16 cellular contexts compared by ENCODE assay signal in the genomic region with DNA sequence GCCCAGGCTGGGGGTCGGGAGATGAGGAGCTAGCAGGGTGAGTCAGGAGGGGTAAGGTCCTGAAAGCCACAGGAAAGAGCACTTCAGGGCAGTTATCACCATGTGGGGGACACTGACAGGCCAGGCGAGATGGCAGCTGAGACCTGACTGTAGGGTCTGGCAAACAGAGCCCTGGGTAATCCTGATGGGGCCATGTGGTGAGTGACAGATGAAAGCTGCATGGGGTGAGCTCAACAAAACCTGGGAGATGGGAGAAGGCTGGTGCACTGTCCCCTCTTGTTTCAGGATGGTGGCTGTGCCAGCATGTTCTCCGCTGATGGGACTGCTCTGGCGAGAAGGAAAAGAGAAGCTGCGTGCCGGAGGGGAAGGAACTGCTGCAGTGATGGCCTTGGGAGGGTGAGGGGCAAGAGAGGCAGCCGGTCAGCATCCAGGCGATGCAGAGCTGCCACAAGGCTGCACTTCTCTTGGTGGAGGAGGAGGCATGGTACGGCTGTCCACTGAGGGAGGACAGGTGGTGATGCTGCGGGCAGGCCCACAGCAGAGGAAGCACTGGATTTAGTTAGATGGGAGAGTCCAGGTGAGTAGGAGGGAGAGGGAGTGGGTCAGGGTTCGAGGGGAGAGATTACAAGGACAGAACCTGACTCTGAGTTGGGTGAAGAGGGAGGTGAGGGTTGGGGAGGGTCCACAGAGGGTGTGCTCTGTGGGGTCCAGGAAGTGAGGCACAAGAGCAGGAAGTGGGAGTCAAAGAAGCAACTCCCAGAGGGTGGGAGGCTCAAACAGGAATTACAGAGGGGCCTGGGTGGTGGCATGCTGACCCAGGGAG. TPM values are rescaled to one million over a fixed set of nuclear protein-coding genes. Genes with fewer than 3 reads are reported as not detected.
DNase-seq lines count a peak whose midpoint lies in the region; ATAC-seq and TF ChIP-seq lines count a peak whose summit lies in the region.
"Had no signal": no experiment of that assay in that cellular context is flagged by ENCODE, and none has a peak within 500 bp of the region (broad histone marks: within the 10 kb centered on the region; RNA-seq: fewer than 3 reads in every experiment).

No MANE protein-coding gene starts in this region.

- no peak for DNase-seq in activated naive CD4-positive, alpha-beta T cell treated with anti-CD3 and anti-CD28 coated beads, Interleukin-2, amount 50 U/mL, for 16 hours
- no peak for DNase-seq in activated naive CD8-positive, alpha-beta T cell treated with anti-CD3 and anti-CD28 coated beads for 36 hours
- DNase-seq in natural killer cell: no peak
- DNase-seq in type B pancreatic cell (ENCODE audit: extremely low spot score, unreplicated experiment): no peak
- no peak for DNase-seq in hypothalamus (lab: John Stamatoyannopoulos, UW)
- no peak for DNase-seq in NK-92 treated with Interleukin-12 subunit alpha and Interleukin-12 subunit beta, amount 100 ng/mL, for 24 hours (lab: John Stamatoyannopoulos, UW)
- DNase-seq: activated CD4-positive, alpha-beta T cell treated with anti-CD3 and anti-CD28 coated beads for 1 hour; activated gamma-delta T cell; DMS 273 treated with DMSO at 0.1 percent for 48 hours; effector memory CD4-positive, alpha-beta T cell; NCI-H2107; NCI-H510A; stimulated activated CD4-positive, alpha-beta T cell treated with anti-CD3 and anti-CD28 coated beads, Interleukin-12 subunit alpha, Interleukin-12 subunit beta, amount 100 ng/mL, for 4 hours had no signal

- peaks cover 51% of the 10 kb centered on the region for H3K4me1 Mint-ChIP-seq in activated naive CD4-positive, alpha-beta T cell treated with anti-CD3 and anti-CD28 coated beads, Interleukin-2, amount 50 U/mL, for 24 hours
- H3K4me1 Mint-ChIP-seq in activated naive CD8-positive, alpha-beta T cell treated with anti-CD3 and anti-CD28 coated beads for 36 hours: peaks cover 39% of the 10 kb centered on the region
- H3K4me1 Mint-ChIP-seq in natural killer cell (peaks cover 41 to 66% of the 10 kb centered on the region in 2 donors), type B pancreatic cell (ENCODE audit: unreplicated experiment) (peaks cover 15% of the 10 kb centered on the region)

- ATAC-seq in natural killer cell: no peak
- no peak for ATAC-seq in GM18858 (IDR thresholded peaks at IDR 0.05; ENCODE audit: unreplicated experiment)

- no peaks in the 10 kb centered on the region for H3K9me3 Mint-ChIP-seq in activated naive CD4-positive, alpha-beta T cell treated with anti-CD3 and anti-CD28 coated beads, Interleukin-2, amount 50 U/mL, for 24 hours
- no peaks in the 10 kb centered on the region for H3K9me3 Mint-ChIP-seq in activated naive CD8-positive, alpha-beta T cell treated with anti-CD3 and anti-CD28 coated beads for 36 hours
- H3K9me3 Mint-ChIP-seq in natural killer cell (no peaks in the 10 kb centered on the region), type B pancreatic cell (no peaks in the 10 kb centered on the region)
- H3K9me3 Mint-ChIP-seq: mesothelial cell of epicardium had no signal

- no peak overlapping the region for H3K4me3 Mint-ChIP-seq in activated naive CD4-positive, alpha-beta T cell treated with anti-CD3 and anti-CD28 coated beads, Interleukin-2, amount 50 U/mL, for 24 hours
- H3K4me3 Mint-ChIP-seq in activated naive CD8-positive, alpha-beta T cell treated with anti-CD3 and anti-CD28 coated beads for 36 hours: no peak overlapping the region
- peak overlapping the region; percentile 49 for H3K4me3 Mint-ChIP-seq in natural killer cell
- H3K4me3 Mint-ChIP-seq in type B pancreatic cell: peak overlapping the region; percentile 60
- H3K4me3 Mint-ChIP-seq: mesothelial cell of epicardium had no signal

- no peak for TF ChIP-seq CTCF in natural killer cell (IDR thresholded peaks at IDR 0.05)
- no peak for TF ChIP-seq CTCF in type B pancreatic cell (conservative IDR thresholded peaks at IDR 0.05)

- H3K27me3 Mint-ChIP-seq in activated naive CD4-positive, alpha-beta T cell treated with anti-CD3 and anti-CD28 coated beads, Interleukin-2, amount 50 U/mL, for 24 hours: no peaks in the 10 kb centered on the region
- no peaks in the 10 kb centered on the region for H3K27me3 Mint-ChIP-seq in activated naive CD8-positive, alpha-beta T cell treated with anti-CD3 and anti-CD28 coated beads for 36 hours
- H3K27me3 Mint-ChIP-seq in natural killer cell (ENCODE audit: low read depth in 2 of 2) (no peaks in the 10 kb centered on the region), type B pancreatic cell (no peaks in the 10 kb centered on the region)

- H3K36me3 Mint-ChIP-seq in activated naive CD4-positive, alpha-beta T cell treated with anti-CD3 and anti-CD28 coated beads, Interleukin-2, amount 50 U/mL, for 24 hours: no peaks in the 10 kb centered on the region
- no peaks in the 10 kb centered on the region for H3K36me3 Mint-ChIP-seq in activated naive CD8-positive, alpha-beta T cell treated with anti-CD3 and anti-CD28 coated beads for 36 hours
- no peaks in the 10 kb centered on the region for H3K36me3 Mint-ChIP-seq in natural killer cell
- peaks cover 3% of the 10 kb centered on the region for H3K36me3 Mint-ChIP-seq in type B pancreatic cell

- peak overlapping the region; percentile 71 for H3K27ac Mint-ChIP-seq in activated naive CD4-positive, alpha-beta T cell treated with anti-CD3 and anti-CD28 coated beads, Interleukin-2, amount 50 U/mL, for 24 hours
- peak overlapping the region; percentile 56 for H3K27ac Mint-ChIP-seq in activated naive CD8-positive, alpha-beta T cell treated with anti-CD3 and anti-CD28 coated beads for 36 hours
- H3K27ac Mint-ChIP-seq in natural killer cell (peak overlapping the region in 1 of 2 donors; percentile 33), type B pancreatic cell (peak overlapping the region; percentile 32)
- H3K27ac Mint-ChIP-seq: mesothelial cell of epicardium had no signal

- intact Hi-C loops in natural killer cell (cut with micrococcal nuclease): no loop called here

RNA-seq across cellular contexts. Expression of gene TOP3B, which starts 3.8 kb away (rescaled TPM):
- 10 to 100 TPM; 31.3 to 36.7 TPM for total RNA-seq in activated naive CD8-positive, alpha-beta T cell treated with anti-CD3 and anti-CD28 coated beads for 36 hours
- total RNA-seq in natural killer cell: 10 to 100 TPM; 45.8 to 66.0 (median 62.7) TPM
- total RNA-seq in type B pancreatic cell (ENCODE audit: low replicate concordance): 47.7 and 66.3 TPM in 2 replicates

RNA-seq across cellular contexts. Expression of gene PPM1F, which starts 26.1 kb away (rescaled TPM):
- total RNA-seq in activated naive CD8-positive, alpha-beta T cell treated with anti-CD3 and anti-CD28 coated beads for 36 hours: 10 to 100 TPM; 31.4 to 32.9 TPM
- total RNA-seq in natural killer cell: 10 to 100 TPM; 25.1 to 30.3 (median 25.5) TPM
- total RNA-seq in type B pancreatic cell (ENCODE audit: low replicate concordance): 16.9 and 25.1 TPM in 2 replicates

Comparison
In these comparisons a context has a peak if more than half of its experiments do, and no peak if none do; other contexts are left out.
1. H3K4me3 Mint-ChIP-seq: peak in natural killer cell (single experiment) and type B pancreatic cell (single experiment); none in activated naive CD4-positive, alpha-beta T cell treated with anti-CD3 and anti-CD28 coated beads, Interleukin-2, amount 50 U/mL, for 24 hours (single experiment) and activated naive CD8-positive, alpha-beta T cell treated with anti-CD3 and anti-CD28 coated beads for 36 hours (single experiment).